ENCODE assay signal across 21 cellular contexts in genomic region chr19:29769997-29770396, GRCh38.
"Had no signal": no experiment of that assay in that cellular context is flagged by ENCODE, and none has a peak within 500 bp of the region (broad histone marks: within the 10 kb centered on the region; RNA-seq: fewer than 3 reads in every experiment).

No MANE protein-coding gene starts in this region.

- H3K79me2 ChIP-seq: parathyroid adenoma had no signal

- H3K36me3 ChIP-seq: neural progenitor cell, ovary, right lobe of liver, sigmoid colon, stomach, thoracic aorta, thyroid gland, tibial nerve, upper lobe of right lung, uterus had no signal

- H3K4me3 ChIP-seq: neural progenitor cell, ovary, psoas muscle, right lobe of liver, sigmoid colon, stomach, thoracic aorta, thyroid gland, tibial nerve, upper lobe of right lung, uterus had no signal

- H3K9ac ChIP-seq: neural progenitor cell, parathyroid adenoma had no signal

- H3K4me1 ChIP-seq: parathyroid adenoma, psoas muscle, right lobe of liver, sigmoid colon, thyroid gland, tibial nerve, upper lobe of right lung, uterus had no signal

- H2AFZ ChIP-seq: neural progenitor cell, parathyroid adenoma had no signal

- H3K9me3 ChIP-seq: ovary, psoas muscle, right lobe of liver, sigmoid colon, stomach, thoracic aorta, thyroid gland, tibial nerve, upper lobe of right lung, uterus had no signal

- H3K27me3 ChIP-seq: neural progenitor cell, ovary, right lobe of liver, sigmoid colon, thyroid gland, tibial nerve, upper lobe of right lung, uterus had no signal

- H3K27ac ChIP-seq: neural progenitor cell, ovary, parathyroid adenoma, psoas muscle, right lobe of liver, sigmoid colon, stomach, thoracic aorta, thyroid gland, tibial nerve, upper lobe of right lung, uterus had no signal

- H3K4me2 ChIP-seq: neural progenitor cell had no signal

- DNase-seq: natural killer cell; occipital lobe; ovary; psoas muscle; right lobe of liver; sigmoid colon; small intestine; stimulated activated CD4-positive, alpha-beta T cell treated with anti-CD3 and anti-CD28 coated beads, Interleukin-15, amount 100 ng/mL, for 24 hours; stimulated activated CD4-positive, alpha-beta T cell treated with anti-CD3 and anti-CD28 coated beads, Interleukin-2, amount 100 ng/mL, for 24 hours; stimulated activated CD4-positive, alpha-beta T cell treated with anti-CD3 and anti-CD28 coated beads, Interleukin-2, amount 100 ng/mL, for 48 hours; stimulated activated CD4-positive, alpha-beta T cell treated with anti-CD3 and anti-CD28 coated beads, Interleukin-4, amount 100 ng/mL, for 24 hours; stimulated activated naive B cell treated with anti-CD40 and anti-IgM and Interleukin-4, amounts not matched to agents 10 μg/mL and 1 μg/mL and 100 μg/mL, for 72 hours; stimulated activated naive CD4-positive, alpha-beta T cell treated with Interleukin-2 at 50 U/mL for 16 hours; stomach; thyroid gland; upper lobe of right lung; uterus had no signal
